ENCODE assay signal across 27 cellular contexts in genomic region chr4:56314207-56314915, GRCh38.
DNase-seq lines count a peak whose midpoint lies in the region; ATAC-seq and TF ChIP-seq lines count a peak whose summit lies in the region.
"Had no signal": no experiment of that assay in that cellular context is flagged by ENCODE, and none has a peak within 500 bp of the region (broad histone marks: within the 10 kb centered on the region; RNA-seq: fewer than 3 reads in every experiment).

No MANE protein-coding gene starts in this region.

- H3K4me3 Mint-ChIP-seq in H9 = no peak overlapping the region
- peak overlapping the region; percentile 66 for H3K4me3 Mint-ChIP-seq in endothelial cell (ENCODE audit: unreplicated experiment)
- no peak overlapping the region for H3K4me3 Mint-ChIP-seq in nephron progenitor cell
- H3K4me3 Mint-ChIP-seq in stimulated activated naive CD8-positive, alpha-beta T cell treated with anti-CD3 and anti-CD28 coated beads, Interleukin-15, amount 100 ng/mL, for 72 hours = no peak overlapping the region
- H3K4me3 Mint-ChIP-seq in stimulated activated effector memory CD8-positive, alpha-beta T cell treated with anti-CD3 and anti-CD28 coated beads, Interleukin-12 subunit alpha, Interleukin-12 subunit beta, amount 100 ng/mL, for 72 hours = no peak overlapping the region
- H3K4me3 Mint-ChIP-seq: CD4-positive, alpha-beta T cell; GM23338 had no signal

- no peak overlapping the region for H4K91ac ChIP-seq in H9 (ENCODE audit: insufficient read length, low read depth, low read length)

- H3K4me1 Mint-ChIP-seq in H9 (peaks cover 3 to 6% of the 10 kb centered on the region in 2 experiments; a peak in 2 of 4 replicates), endothelial cell (ENCODE audit: unreplicated experiment) (no peaks in the 10 kb centered on the region), nephron progenitor cell (no peaks in the 10 kb centered on the region)
- no peaks in the 10 kb centered on the region for H3K4me1 Mint-ChIP-seq in stimulated activated naive CD8-positive, alpha-beta T cell treated with anti-CD3 and anti-CD28 coated beads, Interleukin-15, amount 100 ng/mL, for 72 hours
- no peaks in the 10 kb centered on the region for H3K4me1 Mint-ChIP-seq in stimulated activated effector memory CD8-positive, alpha-beta T cell treated with anti-CD3 and anti-CD28 coated beads, Interleukin-12 subunit alpha, Interleukin-12 subunit beta, amount 100 ng/mL, for 72 hours

- H3T11ph ChIP-seq in H9 (ENCODE audit: low read length) = no peak overlapping the region

- WGBS in H9 (ENCODE audit: extremely low coverage, insufficient read length, low lambda C conversion rate) = no CpG with 5 or more reads among the region's 50 CpGs
- 68 to 80% methylated on average over 50 of the region's 50 CpGs for WGBS in testis, 2 donors

- H2BK5ac ChIP-seq in H9 (ENCODE audit: insufficient read length, low read length) = no peak overlapping the region

- no peaks in the 10 kb centered on the region for H3K23me2 ChIP-seq in H9 (ENCODE audit: insufficient read length, low read depth, low read length, poor library complexity, severe bottlenecking)

- intact Hi-C loops in testis (cut with DNase I; ENCODE audit: low total_unique reads) = no loop called here

- H3K27ac Mint-ChIP-seq in H9 = peak overlapping the region; percentile 50 to 83 (median 62); a peak in 3 of 7 replicates
- peak overlapping the region; percentile 58 for H3K27ac Mint-ChIP-seq in endothelial cell (ENCODE audit: unreplicated experiment)
- peak overlapping the region; percentile 93 for H3K27ac Mint-ChIP-seq in nephron progenitor cell
- no peak overlapping the region for H3K27ac Mint-ChIP-seq in stimulated activated naive CD8-positive, alpha-beta T cell treated with anti-CD3 and anti-CD28 coated beads, Interleukin-15, amount 100 ng/mL, for 72 hours
- H3K27ac Mint-ChIP-seq in stimulated activated effector memory CD8-positive, alpha-beta T cell treated with anti-CD3 and anti-CD28 coated beads, Interleukin-12 subunit alpha, Interleukin-12 subunit beta, amount 100 ng/mL, for 72 hours = no peak overlapping the region
- H3K27ac Mint-ChIP-seq: CD4-positive, alpha-beta T cell; GM23338 had no signal

- TF ChIP-seq CTCF in H9 (conservative IDR thresholded peaks at IDR 0.05) = no peak
- no peak for TF ChIP-seq CTCF in endothelial cell (IDR thresholded peaks at IDR 0.05; ENCODE audit: unreplicated experiment)
- no peak for TF ChIP-seq CTCF in nephron progenitor cell (IDR thresholded peaks at IDR 0.05)
- no peak for TF ChIP-seq CTCF in testis (IDR thresholded peaks at IDR 0.05)

- H4K20me1 ChIP-seq in H9 (ENCODE audit: control insufficient read depth, insufficient read depth, insufficient read length) = no peaks in the 10 kb centered on the region
- H4K20me1 ChIP-seq: BLaER1 treated with 17β-estradiol and CSF1 and Interleukin-3, amounts not matched to agents 10 nM and 100 nM had no signal

- no peak overlapping the region for H3K23ac ChIP-seq in H9 (ENCODE audit: insufficient read length, low read depth, low read length)

- H3K27me3 Mint-ChIP-seq in H9 (ENCODE audit: low read depth) = no peaks in the 10 kb centered on the region
- peaks cover 10% of the 10 kb centered on the region for H3K27me3 Mint-ChIP-seq in endothelial cell (ENCODE audit: unreplicated experiment)
- no peaks in the 10 kb centered on the region for H3K27me3 Mint-ChIP-seq in nephron progenitor cell (ENCODE audit: low read depth, poor library complexity)
- no peaks in the 10 kb centered on the region for H3K27me3 Mint-ChIP-seq in stimulated activated naive CD8-positive, alpha-beta T cell treated with anti-CD3 and anti-CD28 coated beads, Interleukin-15, amount 100 ng/mL, for 72 hours
- H3K27me3 Mint-ChIP-seq: CD4-positive, alpha-beta T cell had no signal

- H2AFZ ChIP-seq in H9 (ENCODE audit: low read length) = no peak overlapping the region
- H2AFZ ChIP-seq: GM23338, PC-9 had no signal

- H3K18ac ChIP-seq in H9 (ENCODE audit: insufficient read length, low read depth, low read length) = no peak overlapping the region

- no peak overlapping the region for H3K9ac ChIP-seq in H9 (ENCODE audit: extremely low read depth, insufficient read length, low read length)
- H3K9ac ChIP-seq: BLaER1 treated with 17β-estradiol and CSF1 and Interleukin-3, amounts not matched to agents 10 nM and 100 nM had no signal

- peaks cover 9 to 35% (median 17%) of the 10 kb centered on the region in 3 experiments for H3K36me3 Mint-ChIP-seq in H9 (ENCODE audit: insufficient read depth in 1 of 3, low read depth in 3 of 3)
- peaks cover 27% of the 10 kb centered on the region for H3K36me3 Mint-ChIP-seq in endothelial cell (ENCODE audit: low read depth, unreplicated experiment)
- H3K36me3 Mint-ChIP-seq in nephron progenitor cell (ENCODE audit: low read depth) = peaks cover 82% of the 10 kb centered on the region
- no peaks in the 10 kb centered on the region for H3K36me3 Mint-ChIP-seq in stimulated activated effector memory CD8-positive, alpha-beta T cell treated with anti-CD3 and anti-CD28 coated beads, Interleukin-12 subunit alpha, Interleukin-12 subunit beta, amount 100 ng/mL, for 72 hours

- H3K4me1 ChIP-seq in H9 (ENCODE audit: insufficient read depth, low read length) (no peaks in the 10 kb centered on the region), testis (no peaks in the 10 kb centered on the region)
- H3K4me1 ChIP-seq: A549, SJCRH30 had no signal

- H3K4me2 ChIP-seq in H9 (ENCODE audit: insufficient read depth, insufficient read length, low read length) = no peak overlapping the region
- H3K4me2 ChIP-seq: A549; BLaER1 treated with 17β-estradiol and CSF1 and Interleukin-3, amounts not matched to agents 10 nM and 100 nM; GM23338; PC-9 had no signal

- H3K79me1 ChIP-seq in H9 (ENCODE audit: insufficient read depth, low read depth, low read length, poor library complexity, severe bottlenecking) = no peaks in the 10 kb centered on the region

- peak overlapping the region; percentile 18 to 51 for H3K4me3 ChIP-seq in testis
- H3K4me3 ChIP-seq: A549; BLaER1 treated with 17β-estradiol and CSF1 and Interleukin-3, amounts not matched to agents 10 nM and 100 nM; GM12878; GM23338; PC-9; SJCRH30 had no signal

- peak; percentile 54 for DNase-seq in H9
- no peak for DNase-seq in endothelial cell (ENCODE audit: low spot score)
- DNase-seq in nephron progenitor cell = no peak
- DNase-seq in testis = peak; percentile 25
- no peak for DNase-seq in stimulated activated naive CD8-positive, alpha-beta T cell treated with anti-CD3 and anti-CD28 coated beads, Interleukin-15, amount 100 ng/mL, for 72 hours
- no peak for DNase-seq in NK-92 treated with Interleukin-12 subunit alpha and Interleukin-12 subunit beta, amount 100 ng/mL, for 24 hours (lab: John Stamatoyannopoulos, UW)
- DNase-seq in stimulated activated effector memory CD8-positive, alpha-beta T cell treated with anti-CD3 and anti-CD28 coated beads, Interleukin-12 subunit alpha, Interleukin-12 subunit beta, amount 100 ng/mL, for 72 hours (ENCODE audit: low spot score in 2 of 2) = no peak
- DNase-seq: AML-193; CD4-positive, alpha-beta T cell; DMS53; HCEC 1CT; Karpas-422; NCI-H1092; NCI-H1436; NCI-H187; NCI-H2081 treated with DMSO at 0.1 percent for 48 hours; NCI-H2171 treated with DMSO at 0.1 percent for 48 hours; NCI-H524; NCI-H774; PC-9; SJCRH30 had no signal

- no peak overlapping the region for H3K14ac ChIP-seq in H9 (ENCODE audit: insufficient read depth, low read length)

- H3K36me3 ChIP-seq in testis (ENCODE audit: low read depth, missing control alignments) = no peaks in the 10 kb centered on the region

- H3K27ac ChIP-seq in H9 (ENCODE audit: insufficient read length, low read depth, low read length) = no peak overlapping the region
- H3K27ac ChIP-seq in testis = no peak overlapping the region
- H3K27ac ChIP-seq: A549; BLaER1 treated with 17β-estradiol and CSF1 and Interleukin-3, amounts not matched to agents 10 nM and 100 nM; PC-9; SJCRH30 had no signal

- ATAC-seq in stimulated activated naive CD8-positive, alpha-beta T cell treated with anti-CD3 and anti-CD28 coated beads, Interleukin-15, amount 100 ng/mL, for 72 hours = no peak
- ATAC-seq in stimulated activated effector memory CD8-positive, alpha-beta T cell treated with anti-CD3 and anti-CD28 coated beads, Interleukin-12 subunit alpha, Interleukin-12 subunit beta, amount 100 ng/mL, for 72 hours = no peak
- ATAC-seq: A549, GM12878, GM23338, Right ventricle myocardium inferior, SK-N-SH treated with all-trans-retinoic acid at 6 μM for 48 hours had no signal

- no peak overlapping the region for H2BK120ac ChIP-seq in H9 (ENCODE audit: low read depth, low read length, poor library complexity, severe bottlenecking)

- H2BK20ac ChIP-seq in H9 (ENCODE audit: low read depth, low read length, poor library complexity, severe bottlenecking) = no peak overlapping the region

- H3K4ac ChIP-seq in H9 (ENCODE audit: low read depth, low read length) = no peak overlapping the region

- H4K8ac ChIP-seq in H9 (replicated peaks; ENCODE audit: insufficient read length, low read depth, low read length) = no peak overlapping the region

- no peaks in the 10 kb centered on the region for H3K27me3 ChIP-seq in H9 (ENCODE audit: insufficient read depth, low read length)
- H3K27me3 ChIP-seq in testis = no peaks in the 10 kb centered on the region
- H3K27me3 ChIP-seq: BLaER1 treated with 17β-estradiol and CSF1 and Interleukin-3, amounts not matched to agents 10 nM and 100 nM; SJCRH30 had no signal

- H2AK5ac ChIP-seq in H9 (ENCODE audit: insufficient read length, low read length) = no peak overlapping the region

- no peaks in the 10 kb centered on the region for H3K79me2 ChIP-seq in H9 (ENCODE audit: insufficient read depth, low read length)

- H3K56ac ChIP-seq in H9 (ENCODE audit: insufficient read length, low read depth, low read length) = no peak overlapping the region

- H2BK15ac ChIP-seq in H9 (ENCODE audit: low read depth, low read length) = no peak overlapping the region

- H4K5ac ChIP-seq in H9 (ENCODE audit: insufficient read length, low read depth, low read length) = no peak overlapping the region

- no peaks in the 10 kb centered on the region for H3K9me3 ChIP-seq in H9 (ENCODE audit: control insufficient read depth, low read depth, low read length)
- H3K9me3 ChIP-seq in testis = no peaks in the 10 kb centered on the region
- H3K9me3 ChIP-seq: A549, SJCRH30 had no signal

- no peak overlapping the region for H2BK12ac ChIP-seq in H9 (ENCODE audit: insufficient read length, low read depth, low read length)

- TF ChIP-seq POLR2A in testis (IDR thresholded peaks at IDR 0.05) = no peak

- H3K9me3 Mint-ChIP-seq in H9 = no peaks in the 10 kb centered on the region
- no peaks in the 10 kb centered on the region for H3K9me3 Mint-ChIP-seq in endothelial cell (ENCODE audit: unreplicated experiment)
- no peaks in the 10 kb centered on the region for H3K9me3 Mint-ChIP-seq in nephron progenitor cell
- peaks cover 0 to 6% of the 10 kb centered on the region in 2 donors for H3K9me3 Mint-ChIP-seq in stimulated activated naive CD8-positive, alpha-beta T cell treated with anti-CD3 and anti-CD28 coated beads, Interleukin-15, amount 100 ng/mL, for 72 hours
- H3K9me3 Mint-ChIP-seq in stimulated activated effector memory CD8-positive, alpha-beta T cell treated with anti-CD3 and anti-CD28 coated beads, Interleukin-12 subunit alpha, Interleukin-12 subunit beta, amount 100 ng/mL, for 72 hours = no peaks in the 10 kb centered on the region
- H3K9me3 Mint-ChIP-seq: CD4-positive, alpha-beta T cell; GM23338 had no signal

Comparison
In these comparisons a context has a peak if more than half of its experiments do, and no peak if none do; other contexts are left out.
1. DNase-seq: peak in H9 (single experiment) and testis (single experiment); none in endothelial cell (single experiment), nephron progenitor cell (single experiment), stimulated activated naive CD8-positive, alpha-beta T cell treated with anti-CD3 and anti-CD28 coated beads, Interleukin-15, amount 100 ng/mL, for 72 hours (0 of 2), NK-92 treated with Interleukin-12 subunit alpha and Interleukin-12 subunit beta, amount 100 ng/mL, for 24 hours (single experiment) and stimulated activated effector memory CD8-positive, alpha-beta T cell treated with anti-CD3 and anti-CD28 coated beads, Interleukin-12 subunit alpha, Interleukin-12 subunit beta, amount 100 ng/mL, for 72 hours (0 of 2).
2. H3K27ac Mint-ChIP-seq: peak in H9 (3 of 3), endothelial cell (single experiment) and nephron progenitor cell (single experiment); none in stimulated activated naive CD8-positive, alpha-beta T cell treated with anti-CD3 and anti-CD28 coated beads, Interleukin-15, amount 100 ng/mL, for 72 hours (0 of 2) and stimulated activated effector memory CD8-positive, alpha-beta T cell treated with anti-CD3 and anti-CD28 coated beads, Interleukin-12 subunit alpha, Interleukin-12 subunit beta, amount 100 ng/mL, for 72 hours (single experiment).